ENCODE assay signal across 11 cellular contexts in genomic region chr17:411416-412120, GRCh38. TPM values are rescaled to one million over a fixed set of nuclear protein-coding genes. Genes with fewer than 3 reads are reported as not detected.
DNase-seq lines count a peak whose midpoint lies in the region; ATAC-seq and TF ChIP-seq lines count a peak whose summit lies in the region.
"Had no signal": no experiment of that assay in that cellular context is flagged by ENCODE, and none has a peak within 500 bp of the region (broad histone marks: within the 10 kb centered on the region; RNA-seq: fewer than 3 reads in every experiment).

No MANE protein-coding gene starts in this region.

- TF ChIP-seq POLR2A in thyroid gland (IDR thresholded peaks at IDR 0.05), result no peak

- no peaks in the 10 kb centered on the region for H3K4me1 ChIP-seq in endodermal cell (ENCODE audit: control insufficient read depth, insufficient read depth, low read length)
- H3K4me1 ChIP-seq in thyroid gland, result peaks cover 10 to 23% of the 10 kb centered on the region in 2 donors

- no peaks in the 10 kb centered on the region for H3K9me3 ChIP-seq in endodermal cell (ENCODE audit: control insufficient read depth, low read length)
- H3K9me3 ChIP-seq in thyroid gland, result no peaks in the 10 kb centered on the region
- H3K9me3 ChIP-seq: SJSA1, transverse colon had no signal

- WGBS in endodermal cell (ENCODE audit: insufficient coverage in 1 of 2, insufficient read length in 1 of 2), 2 experiments, result 88 to 98% methylated on average over 9 to 13 of the region's 13 CpGs
- WGBS in thyroid gland, 2 donors, result 86 to 89% methylated on average over 13 of the region's 13 CpGs

- peaks cover 10% of the 10 kb centered on the region for H3K36me3 ChIP-seq in endodermal cell (ENCODE audit: control insufficient read depth, insufficient read depth, low read length)
- H3K36me3 ChIP-seq in thyroid gland, result peaks cover 0 to 12% of the 10 kb centered on the region in 2 donors
- H3K36me3 ChIP-seq: SJSA1, transverse colon had no signal

- DNase-seq in T-helper 1 cell, result no peak
- DNase-seq in RWPE1 (ENCODE audit: low spot score), result no peak
- DNase-seq in endodermal cell, result no peak
- no peak for DNase-seq in osteocyte (ENCODE audit: extremely low spot score, unreplicated experiment)
- no peak for DNase-seq in thyroid gland
- DNase-seq in NCI-H1930 (lab: John Stamatoyannopoulos, UW), result no peak
- DNase-seq: 8988T had no signal

- no peak overlapping the region for H3K9ac ChIP-seq in endodermal cell (ENCODE audit: extremely low read depth, low read length, poor library complexity, severe bottlenecking)

- H3K27me3 ChIP-seq in endodermal cell (ENCODE audit: control insufficient read depth, insufficient read depth, low read length, poor library complexity, severe bottlenecking) (no peaks in the 10 kb centered on the region), thyroid gland (no peaks in the 10 kb centered on the region)
- H3K27me3 ChIP-seq: SJSA1, transverse colon had no signal

- H3K4me3 ChIP-seq in endodermal cell (ENCODE audit: low read length), result peak overlapping the region; percentile 91
- no peak overlapping the region for H3K4me3 ChIP-seq in thyroid gland (replicated peaks in 1 of 3)

- no peak for ATAC-seq in GM18520 (IDR thresholded peaks at IDR 0.05; ENCODE audit: unreplicated experiment)

- H3K27ac ChIP-seq in RWPE1 (peak overlapping the region; percentile 76), endodermal cell (ENCODE audit: low read depth, low read length) (no peak overlapping the region), thyroid gland (no peak overlapping the region)

- POLR2A ChIA-PET in RWPE1 (lab: Yijun Ruan, JAX; ENCODE audit: low non-redundant PET), result interaction anchor here (0.6 kb wide), 1 partner anchor 289 kb away, joined by 3 read pairs; no protein-coding TSS in a partner anchor

- H3K4me1 Mint-ChIP-seq in T-helper 1 cell treated with Interleukin-12 subunit alpha and Interleukin-12 subunit beta and Interleukin-4 antibody, amounts not matched to agents 30 μg/mL and 1 μg/mL, for 36 hours (ENCODE audit: low read depth), result peaks cover 53% of the 10 kb centered on the region
- H3K4me1 Mint-ChIP-seq in endodermal cell (peaks cover 8% of the 10 kb centered on the region), osteocyte (ENCODE audit: unreplicated experiment) (peaks cover 22% of the 10 kb centered on the region)

- H3K9me3 Mint-ChIP-seq in T-helper 1 cell treated with Interleukin-12 subunit alpha and Interleukin-12 subunit beta and Interleukin-4 antibody, amounts not matched to agents 30 μg/mL and 1 μg/mL, for 36 hours, result no peaks in the 10 kb centered on the region
- H3K9me3 Mint-ChIP-seq in endodermal cell (peaks cover 2% of the 10 kb centered on the region), osteocyte (ENCODE audit: unreplicated experiment) (no peaks in the 10 kb centered on the region)

- TF ChIP-seq CTCF in RWPE1 (conservative IDR thresholded peaks at IDR 0.05; ENCODE audit: low read depth), result no peak
- no peak for TF ChIP-seq CTCF in endodermal cell (conservative IDR thresholded peaks at IDR 0.05)
- no peak for TF ChIP-seq CTCF in osteocyte (IDR thresholded peaks at IDR 0.05)
- TF ChIP-seq CTCF in thyroid gland (IDR thresholded peaks at IDR 0.05), result no peak

- peak overlapping the region; percentile 89 for H3K27ac Mint-ChIP-seq in T-helper 1 cell treated with Interleukin-12 subunit alpha and Interleukin-12 subunit beta and Interleukin-4 antibody, amounts not matched to agents 30 μg/mL and 1 μg/mL, for 36 hours
- no peak overlapping the region for H3K27ac Mint-ChIP-seq in endodermal cell
- no peak overlapping the region for H3K27ac Mint-ChIP-seq in osteocyte (ENCODE audit: unreplicated experiment)

- peaks cover 54% of the 10 kb centered on the region for H3K36me3 Mint-ChIP-seq in T-helper 1 cell treated with Interleukin-12 subunit alpha and Interleukin-12 subunit beta and Interleukin-4 antibody, amounts not matched to agents 30 μg/mL and 1 μg/mL, for 36 hours (ENCODE audit: low read depth)
- peaks cover 5% of the 10 kb centered on the region for H3K36me3 Mint-ChIP-seq in endodermal cell (ENCODE audit: low read depth)
- H3K36me3 Mint-ChIP-seq in osteocyte (ENCODE audit: unreplicated experiment), result peaks cover 4% of the 10 kb centered on the region

- peaks cover 3% of the 10 kb centered on the region for H3K27me3 Mint-ChIP-seq in T-helper 1 cell treated with Interleukin-12 subunit alpha and Interleukin-12 subunit beta and Interleukin-4 antibody, amounts not matched to agents 30 μg/mL and 1 μg/mL, for 36 hours (ENCODE audit: low read depth)
- H3K27me3 Mint-ChIP-seq in endodermal cell (ENCODE audit: insufficient read depth) (peaks cover 5% of the 10 kb centered on the region), osteocyte (ENCODE audit: unreplicated experiment) (no peaks in the 10 kb centered on the region)

- CTCF ChIA-PET in RWPE1 (lab: Yijun Ruan, JAX), result interaction anchor here (0.5 to 1.8 kb wide), 25 partner anchors 10 to 645 kb away, joined by 3 to 23 read pairs (median 4); no protein-coding TSS in a partner anchor

- intact Hi-C loops in thyroid gland (cut with DNase I), result loop anchor here (2.0 kb wide), 1 partner anchor 289 kb away; no protein-coding TSS in a partner anchor

- H3K4me3 Mint-ChIP-seq in T-helper 1 cell treated with Interleukin-12 subunit alpha and Interleukin-12 subunit beta and Interleukin-4 antibody, amounts not matched to agents 30 μg/mL and 1 μg/mL, for 36 hours, result peak overlapping the region; percentile 89
- peak overlapping the region; percentile 81 for H3K4me3 Mint-ChIP-seq in endodermal cell
- peak overlapping the region; percentile 79 for H3K4me3 Mint-ChIP-seq in osteocyte (ENCODE audit: unreplicated experiment)

RNA-seq across cellular contexts. Expression of gene RFLNB, which starts 34.2 kb away (rescaled TPM):
- total RNA-seq in endodermal cell (10 to 100 TPM in 1 of 2 donors, 1 to 10 TPM in 1; 8.3 to 11.0 TPM), osteocyte (18.5 and 19.6 TPM in 2 replicates), thyroid gland (10 to 100 TPM in 1 of 4 donors, 1 to 10 TPM in 3; 5.6 to 19.9 (median 8.4) TPM)
- polyA plus RNA-seq in endodermal cell (2013, experiment 1 of 2), result 6.8 TPM
- 7.6 TPM for polyA plus RNA-seq in endodermal cell (2013, experiment 2 of 2)

RNA-seq across cellular contexts. Expression of gene RPH3AL, which starts 59.0 kb away (rescaled TPM):
- total RNA-seq in endodermal cell, result 10 to 100 TPM; 14.7 to 16.9 TPM
- polyA plus RNA-seq in endodermal cell (2013, experiment 1 of 2), result 4.1 TPM
- 4.6 TPM for polyA plus RNA-seq in endodermal cell (2013, experiment 2 of 2)
- total RNA-seq in osteocyte, result 0.78 and 1.2 TPM in 2 replicates
- 10 to 100 TPM; 19.1 to 47.7 (median 42.5) TPM for total RNA-seq in thyroid gland
